Comparison of ENCODE assay signal across 13 cellular contexts in genomic region chr5:131758520-131758900, GRCh38. TPM values are rescaled to one million over a fixed set of nuclear protein-coding genes. Genes with fewer than 3 reads are reported as not detected.
DNase-seq lines count a peak whose midpoint lies in the region; ATAC-seq and TF ChIP-seq lines count a peak whose summit lies in the region.
"Had no signal": no experiment of that assay in that cellular context is flagged by ENCODE, and none has a peak within 500 bp of the region (broad histone marks: within the 10 kb centered on the region; RNA-seq: fewer than 3 reads in every experiment).

No MANE protein-coding gene starts in this region.

- H3K9me3 ChIP-seq in right atrium auricular region = no peaks in the 10 kb centered on the region
- H3K9me3 ChIP-seq in MG63 = peaks cover 6% of the 10 kb centered on the region
- H3K9me3 ChIP-seq in adrenal gland (replicated peaks in 1 of 3) = peaks cover 0 to 2% (median 0%) of the 10 kb centered on the region in 3 donors
- H3K9me3 ChIP-seq: mucosa of descending colon, thoracic aorta had no signal

- intact Hi-C loops in natural killer cell (cut with micrococcal nuclease) (no loop called here), adrenal gland (cut with DNase I) (no loop called here)

- peak in 2 of 3 donors; percentile 63 to 67 for ATAC-seq in natural killer cell
- ATAC-seq in natural killer cell treated with Interleukin-12 subunit alpha and Interleukin-12 subunit beta and Interleukin-15 and Interleukin-18, amount 100 ng/mL, for 72 hours = no peak
- no peak for ATAC-seq in activated naive CD4-positive, alpha-beta T cell treated with anti-CD3 and anti-CD28 coated beads, Interleukin-2, amount 50 U/mL, for 72 hours
- ATAC-seq: mucosa of descending colon had no signal

- H3K4me1 Mint-ChIP-seq in natural killer cell = peaks cover 48 to 50% of the 10 kb centered on the region in 2 donors
- peaks cover 39 to 41% of the 10 kb centered on the region in 2 donors for H3K4me1 Mint-ChIP-seq in natural killer cell treated with Interleukin-12 subunit alpha and Interleukin-12 subunit beta and Interleukin-15 and Interleukin-18, amount 100 ng/mL, for 72 hours (ENCODE audit: low read depth in 2 of 2)

- H3K27ac ChIP-seq in right atrium auricular region = peak overlapping the region; percentile 43 to 82
- H3K27ac ChIP-seq in adrenal gland = no peak overlapping the region
- H3K27ac ChIP-seq: thoracic aorta had no signal

- H3K27me3 Mint-ChIP-seq in natural killer cell (ENCODE audit: low read depth in 2 of 2) = no peaks in the 10 kb centered on the region
- H3K27me3 Mint-ChIP-seq in natural killer cell treated with Interleukin-12 subunit alpha and Interleukin-12 subunit beta and Interleukin-15 and Interleukin-18, amount 100 ng/mL, for 72 hours = no peaks in the 10 kb centered on the region

- no peaks in the 10 kb centered on the region for H3K36me3 Mint-ChIP-seq in natural killer cell
- H3K36me3 Mint-ChIP-seq in natural killer cell treated with Interleukin-12 subunit alpha and Interleukin-12 subunit beta and Interleukin-15 and Interleukin-18, amount 100 ng/mL, for 72 hours = no peaks in the 10 kb centered on the region
- peaks cover 0 to 3% of the 10 kb centered on the region in 2 donors for H3K36me3 Mint-ChIP-seq in activated naive CD4-positive, alpha-beta T cell treated with anti-CD3 and anti-CD28 coated beads, Interleukin-2, amount 50 U/mL, for 72 hours

- peak overlapping the region in 1 of 2 donors; percentile 46 for H3K27ac Mint-ChIP-seq in natural killer cell
- H3K27ac Mint-ChIP-seq in natural killer cell treated with Interleukin-12 subunit alpha and Interleukin-12 subunit beta and Interleukin-15 and Interleukin-18, amount 100 ng/mL, for 72 hours = peak overlapping the region in 1 of 2 donors; percentile 7
- no peak overlapping the region for H3K27ac Mint-ChIP-seq in activated naive CD4-positive, alpha-beta T cell treated with anti-CD3 and anti-CD28 coated beads, Interleukin-2, amount 50 U/mL, for 72 hours

- 29 to 39% (median 36%) methylated on average over 3 of the region's 3 CpGs for WGBS in adrenal gland, 4 donors

- H3K4me1 ChIP-seq in right atrium auricular region = peaks cover 0 to 58% of the 10 kb centered on the region in 2 donors
- H3K4me1 ChIP-seq in adrenal gland (replicated peaks in 1 of 2) = peaks cover 22 to 38% of the 10 kb centered on the region in 2 donors

- no peak for TF ChIP-seq POLR2A in adrenal gland (IDR thresholded peaks at IDR 0.05)

- TF ChIP-seq CTCF in natural killer cell (IDR thresholded peaks at IDR 0.05) = no peak
- no peak for TF ChIP-seq CTCF in right atrium auricular region (IDR thresholded peaks at IDR 0.05)
- TF ChIP-seq CTCF in adrenal gland (IDR thresholded peaks at IDR 0.05) = no peak

- DNase-seq in natural killer cell (no peak), NAMALWA (ENCODE audit: low spot score) (peak; percentile 25), right atrium auricular region (ENCODE audit: low spot score) (no peak), MG63 (no peak), globus pallidus (ENCODE audit: low spot score) (no peak), adrenal gland (no peak)
- no peak for DNase-seq in natural killer cell treated with Interleukin-12 subunit alpha and Interleukin-12 subunit beta and Interleukin-15 and Interleukin-18, amount 100 ng/mL, for 72 hours (ENCODE audit: low spot score)
- DNase-seq in activated naive CD4-positive, alpha-beta T cell treated with anti-CD3 and anti-CD28 coated beads, Interleukin-2, amount 50 U/mL, for 72 hours (ENCODE audit: low spot score in 2 of 2) = no peak
- DNase-seq: effector CD8-positive, alpha-beta T cell; hypothalamus; mucosa of descending colon; NCI-H187 had no signal

- H3K36me3 ChIP-seq in right atrium auricular region = no peaks in the 10 kb centered on the region
- peaks cover 15% of the 10 kb centered on the region for H3K36me3 ChIP-seq in MG63
- no peaks in the 10 kb centered on the region for H3K36me3 ChIP-seq in adrenal gland (replicated peaks in 1 of 2)
- H3K36me3 ChIP-seq: thoracic aorta had no signal

- H3K4me3 ChIP-seq in right atrium auricular region (no peak overlapping the region), MG63 (no peak overlapping the region), adrenal gland (no peak overlapping the region)
- H3K4me3 ChIP-seq: mucosa of descending colon, thoracic aorta had no signal

- no peaks in the 10 kb centered on the region for H3K27me3 ChIP-seq in right atrium auricular region
- no peaks in the 10 kb centered on the region for H3K27me3 ChIP-seq in MG63
- H3K27me3 ChIP-seq in adrenal gland = no peaks in the 10 kb centered on the region

- H3K4me3 Mint-ChIP-seq in natural killer cell = peak overlapping the region; percentile 25
- no peak overlapping the region for H3K4me3 Mint-ChIP-seq in natural killer cell treated with Interleukin-12 subunit alpha and Interleukin-12 subunit beta and Interleukin-15 and Interleukin-18, amount 100 ng/mL, for 72 hours

- peaks cover 2% of the 10 kb centered on the region in 2 donors for H3K9me3 Mint-ChIP-seq in natural killer cell
- H3K9me3 Mint-ChIP-seq in natural killer cell treated with Interleukin-12 subunit alpha and Interleukin-12 subunit beta and Interleukin-15 and Interleukin-18, amount 100 ng/mL, for 72 hours = peaks cover 3% of the 10 kb centered on the region
- peaks cover 4 to 5% of the 10 kb centered on the region in 2 donors for H3K9me3 Mint-ChIP-seq in activated naive CD4-positive, alpha-beta T cell treated with anti-CD3 and anti-CD28 coated beads, Interleukin-2, amount 50 U/mL, for 72 hours

RNA-seq across cellular contexts. Expression of gene FNIP1, which starts 38.3 kb away (rescaled TPM):
- total RNA-seq in natural killer cell = 10 to 100 TPM; 49.6 to 54.6 (median 50.8) TPM
- 10 to 100 TPM; 27.5 to 27.7 TPM for total RNA-seq in natural killer cell treated with Interleukin-12 subunit alpha and Interleukin-12 subunit beta and Interleukin-15 and Interleukin-18, amount 100 ng/mL, for 72 hours
- total RNA-seq in right atrium auricular region = 10 to 100 TPM; 30.6 to 38.3 TPM
- 12.4 and 14.9 TPM in 2 replicates for total RNA-seq in MG63 (2014; rRNA removed; shearing (Covaris generic); ENCODE audit: low replicate concordance)
- 10 to 100 TPM; 20.5 to 27.1 TPM for total RNA-seq in activated naive CD4-positive, alpha-beta T cell treated with anti-CD3 and anti-CD28 coated beads, Interleukin-2, amount 50 U/mL, for 72 hours
- total RNA-seq in adrenal gland = 10 to 100 TPM; 25.6 to 63.4 (median 40.6) TPM
- 10 to 100 TPM in 1 of 3 donors, 1 to 10 TPM in 2; 2.9 to 20.6 (median 7.4) TPM for polyA plus RNA-seq in adrenal gland

Comparison
In these comparisons a context has a peak if more than half of its experiments do, and no peak if none do; other contexts are left out.
1. ATAC-seq: peak in natural killer cell (2 of 3); none in natural killer cell treated with Interleukin-12 subunit alpha and Interleukin-12 subunit beta and Interleukin-15 and Interleukin-18, amount 100 ng/mL, for 72 hours (0 of 2) and activated naive CD4-positive, alpha-beta T cell treated with anti-CD3 and anti-CD28 coated beads, Interleukin-2, amount 50 U/mL, for 72 hours (0 of 2).
2. H3K27ac ChIP-seq: peak in right atrium auricular region (2 of 2); none in adrenal gland (0 of 5).